Comparison of ENCODE assay signal across 31 cellular contexts in genomic region chrX:125420809-125421208, GRCh38.
"Had no signal": no experiment of that assay in that cellular context is flagged by ENCODE, and none has a peak within 500 bp of the region (broad histone marks: within the 10 kb centered on the region; RNA-seq: fewer than 3 reads in every experiment).

No MANE protein-coding gene starts in this region.

- H3K36me3 ChIP-seq: ascending aorta, cardiac muscle cell had no signal

- H3K27me3 ChIP-seq: ascending aorta, cardiac muscle cell had no signal

- ATAC-seq: activated CD8-positive, alpha-beta T cell treated with anti-CD3 and anti-CD28 coated beads for 36 hours; activated naive CD8-positive, alpha-beta T cell treated with anti-CD3 and anti-CD28 coated beads, Interleukin-2, amount 50 U/mL, for 24 hours; activated T-cell treated with anti-CD3 and anti-CD28 coated beads, Interleukin-2, amount 50 U/mL, for 4 hours; activated T-cell treated with anti-CD3 and anti-CD28 coated beads, Interleukin-2, amount 50 U/mL, for 72 hours; activated T-helper 17 cell treated with anti-CD3 and anti-CD28 coated beads, Interleukin-2, amount 50 U/mL, for 72 hours had no signal

- H3K4me3 ChIP-seq: ascending aorta, cardiac muscle cell had no signal

- H3K9me3 ChIP-seq: ascending aorta had no signal

- H3K4me1 ChIP-seq: ascending aorta had no signal

- H3K27ac ChIP-seq: ascending aorta, cardiac muscle cell, VCaP had no signal

- DNase-seq: activated B cell treated with CpG ODN at 0.5 μM for 24 hours; activated CD4-positive, alpha-beta memory T cell treated with anti-CD3 and anti-CD28 coated beads for 36 hours; activated CD4-positive, alpha-beta T cell treated with anti-CD3 and anti-CD28 coated beads for 4 hours; activated CD4-positive, alpha-beta T cell treated with anti-CD3 and anti-CD28 coated beads, Interleukin-2, amount 10 ng/mL, durations not matched to agents 24 days and 14 days; activated CD4-positive, alpha-beta T cell treated with anti-CD3 and anti-CD28 coated beads, Interleukin-2, amount 50 U/mL, for 1 hour; activated CD4-positive, alpha-beta T cell treated with anti-CD3 and anti-CD28 coated beads, Interleukin-2, amount 50 U/mL, for 4 hours; activated CD4-positive, CD25-positive, alpha-beta regulatory T cell treated with anti-CD3 and anti-CD28 coated beads, Interleukin-2, amount 50 U/mL, for 72 hours; activated CD8-positive, alpha-beta memory T cell treated with anti-CD3 and anti-CD28 coated beads, Interleukin-2, amount 50 U/mL, for 4 hours; activated CD8-positive, alpha-beta T cell treated with anti-CD3 and anti-CD28 coated beads for 36 hours; activated effector memory CD4-positive, alpha-beta T cell treated with anti-CD3 and anti-CD28 coated beads, Interleukin-2, amount 50 U/mL, for 16 hours; activated naive CD4-positive, alpha-beta T cell treated with anti-CD3 and anti-CD28 coated beads, Interleukin-2, amount 10 ng/mL, durations not matched to agents 7 days and 5 days; activated naive CD4-positive, alpha-beta T cell treated with Interleukin-2 at 50 U/mL for 16 hours; activated naive CD8-positive, alpha-beta T cell treated with anti-CD3 and anti-CD28 coated beads, Interleukin-2, amount 10 ng/mL, durations not matched to agents 7 days and 5 days; activated naive CD8-positive, alpha-beta T cell treated with anti-CD3 and anti-CD28 coated beads, Interleukin-2, amount 50 U/mL, for 24 hours; activated T-cell treated with anti-CD3 and anti-CD28 coated beads for 4 hours; activated T-cell treated with anti-CD3 and anti-CD28 coated beads, Interleukin-2, amount 50 U/mL, for 1 hour; activated T-cell treated with anti-CD3 and anti-CD28 coated beads, Interleukin-2, amount 50 U/mL, for 4 hours; activated T-cell treated with anti-CD3 and anti-CD28 coated beads, Interleukin-2, amount 50 U/mL, for 72 hours; amygdala; anterior cingulate cortex; caudate nucleus; cerebellar nuclear complex; T-helper 1 cell; T-helper 2 cell; T-helper 9 cell had no signal

- FAIRE-seq: bronchial epithelial cell, TTC549 had no signal
